In genomic region chrX:32016195-32016594, GRCh38 we compare ENCODE assay signal across 32 cellular contexts.
"Had no signal": no experiment of that assay in that cellular context is flagged by ENCODE, and none has a peak within 500 bp of the region (broad histone marks: within the 10 kb centered on the region; RNA-seq: fewer than 3 reads in every experiment).

No MANE protein-coding gene starts in this region.

- H3K36me3 ChIP-seq: adrenal gland, ascending aorta, brain microvascular endothelial cell, breast epithelium, cardiac muscle cell had no signal

- ATAC-seq: activated naive CD4-positive, alpha-beta T cell treated with anti-CD3 and anti-CD28 coated beads, Interleukin-2, amount 50 U/mL, for 72 hours; activated naive CD8-positive, alpha-beta T cell treated with anti-CD3 and anti-CD28 coated beads, Interleukin-2, amount 50 U/mL, for 24 hours; activated T-cell treated with anti-CD3 and anti-CD28 coated beads, Interleukin-2, amount 50 U/mL, for 4 hours; activated T-cell treated with anti-CD3 and anti-CD28 coated beads, Interleukin-2, amount 50 U/mL, for 72 hours; activated T-helper 17 cell treated with anti-CD3 and anti-CD28 coated beads, Interleukin-2, amount 50 U/mL, for 72 hours; body of pancreas had no signal

- H3K4me3 ChIP-seq: adrenal gland, ascending aorta, body of pancreas, breast epithelium, cardiac muscle cell had no signal

- H3K27me3 ChIP-seq: adrenal gland, ascending aorta, body of pancreas, brain microvascular endothelial cell, cardiac muscle cell had no signal

- H3K9me3 ChIP-seq: adrenal gland, ascending aorta, body of pancreas, breast epithelium had no signal

- H3K4me1 ChIP-seq: adrenal gland, ascending aorta, body of pancreas, breast epithelium had no signal

- FAIRE-seq: bronchial epithelial cell had no signal

- DNase-seq: activated effector memory CD4-positive, alpha-beta T cell treated with anti-CD3 and anti-CD28 coated beads, Interleukin-2, amount 50 U/mL, for 16 hours; activated effector memory CD4-positive, alpha-beta T cell treated with Interleukin-2 at 50 U/mL for 16 hours; activated gamma-delta T cell; activated gamma-delta T cell treated with Interleukin-2 at 50 U/mL for 16 hours; activated naive CD4-positive, alpha-beta T cell; activated naive CD4-positive, alpha-beta T cell treated with anti-CD3 and anti-CD28 coated beads for 36 hours; activated naive CD4-positive, alpha-beta T cell treated with anti-CD3 and anti-CD28 coated beads, Interleukin-2, amount 10 ng/mL, durations not matched to agents 7 days and 5 days; activated naive CD4-positive, alpha-beta T cell treated with anti-CD3 and anti-CD28 coated beads, Interleukin-2, amount 50 U/mL, for 16 hours; activated naive CD4-positive, alpha-beta T cell treated with Interleukin-2 at 50 U/mL for 16 hours; activated naive CD8-positive, alpha-beta T cell treated with anti-CD3 and anti-CD28 coated beads for 36 hours; activated naive CD8-positive, alpha-beta T cell treated with anti-CD3 and anti-CD28 coated beads, Interleukin-2, amount 10 ng/mL, durations not matched to agents 7 days and 5 days; activated naive CD8-positive, alpha-beta T cell treated with anti-CD3 and anti-CD28 coated beads, Interleukin-2, amount 50 U/mL, for 24 hours; activated T-cell treated with anti-CD3 and anti-CD28 coated beads, Interleukin-2, amount 50 U/mL, for 1 hour; activated T-cell treated with anti-CD3 and anti-CD28 coated beads, Interleukin-2, amount 50 U/mL, for 24 hours; activated T-cell treated with anti-CD3 and anti-CD28 coated beads, Interleukin-2, amount 50 U/mL, for 4 hours; activated T-cell treated with anti-CD3 and anti-CD28 coated beads, Interleukin-2, amount 50 U/mL, for 48 hours; activated T-cell treated with anti-CD3 and anti-CD28 coated beads, Interleukin-2, amount 50 U/mL, for 72 hours; adrenal gland; amniotic stem cell; amygdala; anterior cingulate cortex; aorta; body of pancreas; brain microvascular endothelial cell; central memory CD4-positive, alpha-beta T cell; cerebellar nuclear complex had no signal

- H3K27ac ChIP-seq: adrenal gland, ascending aorta, body of pancreas, brain microvascular endothelial cell, breast epithelium, cardiac muscle cell had no signal
